Comparison of ENCODE assay signal across 1 cellular context in genomic region chr7:137953043-137953691, GRCh38.
A peak's percentile ranks its signal among the peaks of the same experiment; 100 is the strongest.
TF ChIP-seq lines count a peak whose summit lies in the region.

No MANE protein-coding gene starts in this region.

TF ChIP-seq in HEK293, 187 proteins besides CTCF, POLR2A, EP300 and RAD21 (continued from another document and continues in another):
- TF ChIP-seq ZNF513 (tag by site-specific recombination; IDR thresholded peaks at IDR 0.05) (no peak), ZNF654 (tag by site-specific recombination; IDR thresholded peaks at IDR 0.05; ENCODE audit: low read depth) (no peak), ZNF571 (tag by site-specific recombination; IDR thresholded peaks at IDR 0.05) (no peak), ZNF302 (tag by site-specific recombination; IDR thresholded peaks at IDR 0.05; ENCODE audit: low read depth) (no peak), OSR2 (tag by site-specific recombination; IDR thresholded peaks at IDR 0.05) (peak; percentile 95), ZNF423 (tag by site-specific recombination; IDR thresholded peaks at IDR 0.05) (no peak), ZNF645 (tag by site-specific recombination; IDR thresholded peaks at IDR 0.05) (no peak), ZNF398 (tag by site-specific recombination; IDR thresholded peaks at IDR 0.05) (no peak), KLF7 (tag by site-specific recombination; IDR thresholded peaks at IDR 0.05; ENCODE audit: borderline replicate concordance) (no peak), ZFP3 (tag by site-specific recombination; IDR thresholded peaks at IDR 0.05; ENCODE audit: low read depth) (no peak), ZNF114 (tag by site-specific recombination; IDR thresholded peaks at IDR 0.05) (no peak), ZSCAN5A (tag by site-specific recombination; IDR thresholded peaks at IDR 0.05) (no peak), SP7 (tag by site-specific recombination; IDR thresholded peaks at IDR 0.05) (peak; percentile 91), YY2 (tag by site-specific recombination; IDR thresholded peaks at IDR 0.05) (no peak), KLF8 (tag by site-specific recombination; IDR thresholded peaks at IDR 0.05) (no peak), KLF16 (tag by site-specific recombination; IDR thresholded peaks at IDR 0.05) (no peak), MEIS1 (CRISPR knock-in tag; IDR thresholded peaks at IDR 0.05; ENCODE audit: borderline replicate concordance) (no peak), SCRT2 (tag by site-specific recombination; IDR thresholded peaks at IDR 0.05) (no peak), EGR2 (tag by site-specific recombination; IDR thresholded peaks at IDR 0.05; ENCODE audit: low read depth) (no peak), TCF7L2 (IDR thresholded peaks at IDR 0.05; ENCODE audit: borderline replicate concordance, low read depth, low read length) (peak; percentile 67; the same call in 1 of the 2 replicates), ZFP69B (tag by site-specific recombination; IDR thresholded peaks at IDR 0.05) (no peak), ZNF449 (tag by site-specific recombination; IDR thresholded peaks at IDR 0.05) (peak; percentile 47; the same call in 1 of the 2 replicates), ZBTB11 (tag by site-specific recombination; conservative IDR thresholded peaks at IDR 0.05; ENCODE audit: low read depth) (no peak), SP3 (tag by site-specific recombination; IDR thresholded peaks at IDR 0.05) (no peak), ZBTB8A (tag by site-specific recombination; IDR thresholded peaks at IDR 0.05) (no peak; the same call in 1 of the 2 replicates), ZEB2 (tag by site-specific recombination; IDR thresholded peaks at IDR 0.05) (peak; percentile 64; the same call in 1 of the 2 replicates), MYNN (tag by site-specific recombination; IDR thresholded peaks at IDR 0.05; ENCODE audit: borderline replicate concordance) (no peak), ZNF19 (tag by site-specific recombination; IDR thresholded peaks at IDR 0.05; ENCODE audit: low read depth) (no peak), ZNF140 (tag by site-specific recombination; IDR thresholded peaks at IDR 0.05) (no peak), BCL11B (tag by site-specific recombination; IDR thresholded peaks at IDR 0.05; ENCODE audit: low read depth) (no peak), ZNF266 (tag by site-specific recombination; IDR thresholded peaks at IDR 0.05; ENCODE audit: low read depth) (no peak), ZNF580 (tag by site-specific recombination; IDR thresholded peaks at IDR 0.05) (no peak), ZNF175 (tag by site-specific recombination; IDR thresholded peaks at IDR 0.05) (no peak), RBAK (tag by site-specific recombination; IDR thresholded peaks at IDR 0.05) (no peak), ZNF391 (tag by site-specific recombination; IDR thresholded peaks at IDR 0.05; ENCODE audit: borderline replicate concordance, low read depth) (peak; percentile 0; the same call in 1 of the 2 replicates), ZNF677 (tag by site-specific recombination; IDR thresholded peaks at IDR 0.05) (no peak), ZBTB17 (tag by site-specific recombination; IDR thresholded peaks at IDR 0.05) (peak; percentile 89), ZBTB48 (tag by site-specific recombination; IDR thresholded peaks at IDR 0.05) (no peak), ZNF132 (tag by site-specific recombination; IDR thresholded peaks at IDR 0.05; ENCODE audit: borderline replicate concordance) (no peak), ZNF426 (tag by site-specific recombination; IDR thresholded peaks at IDR 0.05) (no peak), KLF9 (tag by site-specific recombination; IDR thresholded peaks at IDR 0.05; ENCODE audit: low read depth) (no peak), ZNF658 (tag by site-specific recombination; IDR thresholded peaks at IDR 0.05) (no peak), ZNF514 (tag by site-specific recombination; IDR thresholded peaks at IDR 0.05) (no peak), ZNF621 (tag by site-specific recombination; IDR thresholded peaks at IDR 0.05) (no peak), ZNF416 (tag by site-specific recombination; IDR thresholded peaks at IDR 0.05) (no peak), FEZF1 (tag by site-specific recombination; IDR thresholded peaks at IDR 0.05) (peak; percentile 76), ZNF148 (tag by site-specific recombination; IDR thresholded peaks at IDR 0.05; ENCODE audit: borderline replicate concordance) (no peak), ZNF157 (tag by site-specific recombination; IDR thresholded peaks at IDR 0.05) (no peak), ZNF707 (tag by site-specific recombination; IDR thresholded peaks at IDR 0.05) (no peak), ZNF501 (tag by site-specific recombination; IDR thresholded peaks at IDR 0.05) (no peak), ZNF585B (tag by site-specific recombination; IDR thresholded peaks at IDR 0.05) (no peak), ZNF146 (tag by site-specific recombination; IDR thresholded peaks at IDR 0.05) (peak; percentile 13; the same call in 1 of the 2 replicates), ZNF48 (tag by site-specific recombination; IDR thresholded peaks at IDR 0.05) (no peak), ZNF26 (tag by site-specific recombination; IDR thresholded peaks at IDR 0.05) (no peak), ZSCAN30 (tag by site-specific recombination; IDR thresholded peaks at IDR 0.05) (0 out of 2 replicates have a peak, but pooled peaks have one; percentile 27), ZNF610 (tag by site-specific recombination; IDR thresholded peaks at IDR 0.05; ENCODE audit: borderline replicate concordance) (no peak), ZNF548 (tag by site-specific recombination; IDR thresholded peaks at IDR 0.05) (no peak), OVOL3 (tag by site-specific recombination; IDR thresholded peaks at IDR 0.05) (peak; percentile 78; the same call in 1 of the 2 replicates), SCRT1 (tag by site-specific recombination; IDR thresholded peaks at IDR 0.05; ENCODE audit: borderline replicate concordance) (no peak), WT1 (tag by site-specific recombination; IDR thresholded peaks at IDR 0.05) (peak; percentile 86), ZBTB21 (tag by site-specific recombination; IDR thresholded peaks at IDR 0.05) (no peak)
